ENCODE assay signal across 11 cellular contexts in genomic region chr3:49023775-49024174, GRCh38. TPM values are rescaled to one million over a fixed set of nuclear protein-coding genes. Genes with fewer than 3 reads are reported as not detected.
DNase-seq lines count a peak whose midpoint lies in the region; ATAC-seq and TF ChIP-seq lines count a peak whose summit lies in the region.
"Had no signal": no experiment of that assay in that cellular context is flagged by ENCODE, and none has a peak within 500 bp of the region (broad histone marks: within the 10 kb centered on the region; RNA-seq: fewer than 3 reads in every experiment).

No MANE protein-coding gene starts in this region.

- DNase-seq in activated naive CD4-positive, alpha-beta T cell treated with anti-CD3 and anti-CD28 coated beads, Interleukin-2, amount 10 ng/mL, durations not matched to agents 7 days and 5 days = no peak
- no peak for DNase-seq in activated naive CD4-positive, alpha-beta T cell treated with anti-CD3 and anti-CD28 coated beads, Interleukin-2, amount 50 U/mL, for 16 hours
- no peak for DNase-seq in T-cell
- no peak for DNase-seq in chondrocyte (ENCODE audit: low spot score)
- no peak for DNase-seq in stimulated activated naive CD8-positive, alpha-beta T cell treated with anti-CD3 and anti-CD28 coated beads, Interleukin-15, amount 100 ng/mL, for 72 hours
- no peak for DNase-seq in adrenal gland
- no peak for DNase-seq in SKM-1 treated with dmso at 0.1 percent for 144 hours (lab: John Stamatoyannopoulos, UW; ENCODE audit: unreplicated experiment)
- DNase-seq: caudate nucleus, NCI-H146, NCI-H524 had no signal

- H3K36me3 ChIP-seq in adrenal gland (replicated peaks in 1 of 2) = peaks cover 0 to 38% of the 10 kb centered on the region in 2 donors

- no peaks in the 10 kb centered on the region for H3K9me3 ChIP-seq in adrenal gland (replicated peaks in 1 of 3)

- H3K4me3 ChIP-seq in adrenal gland = no peak overlapping the region

- peaks cover 67% of the 10 kb centered on the region for H3K4me1 Mint-ChIP-seq in activated naive CD4-positive, alpha-beta T cell treated with anti-CD3 and anti-CD28 coated beads, Interleukin-2, amount 10 ng/mL, durations not matched to agents 7 days and 5 days
- H3K4me1 Mint-ChIP-seq in T-cell = peaks cover 59 to 74% (median 62%) of the 10 kb centered on the region in 3 donors
- peaks cover 66% of the 10 kb centered on the region for H3K4me1 Mint-ChIP-seq in chondrocyte (ENCODE audit: low read depth)
- H3K4me1 Mint-ChIP-seq in stimulated activated naive CD8-positive, alpha-beta T cell treated with anti-CD3 and anti-CD28 coated beads, Interleukin-15, amount 100 ng/mL, for 72 hours = peaks cover 80% of the 10 kb centered on the region

- 83 to 95% (median 88%) methylated on average over 4 of the region's 4 CpGs for WGBS in adrenal gland, 4 donors

- peak overlapping the region; percentile 65 for H3K27ac Mint-ChIP-seq in activated naive CD4-positive, alpha-beta T cell treated with anti-CD3 and anti-CD28 coated beads, Interleukin-2, amount 10 ng/mL, durations not matched to agents 7 days and 5 days
- H3K27ac Mint-ChIP-seq in T-cell = peak overlapping the region; percentile 55 to 98
- peak overlapping the region; percentile 57 for H3K27ac Mint-ChIP-seq in chondrocyte (ENCODE audit: unreplicated experiment)
- no peak overlapping the region for H3K27ac Mint-ChIP-seq in stimulated activated naive CD8-positive, alpha-beta T cell treated with anti-CD3 and anti-CD28 coated beads, Interleukin-15, amount 100 ng/mL, for 72 hours

- peak overlapping the region; percentile 90 for H3K4me3 Mint-ChIP-seq in activated naive CD4-positive, alpha-beta T cell treated with anti-CD3 and anti-CD28 coated beads, Interleukin-2, amount 10 ng/mL, durations not matched to agents 7 days and 5 days
- H3K4me3 Mint-ChIP-seq in T-cell (peak overlapping the region; percentile 88 to 93 (median 90)), chondrocyte (ENCODE audit: unreplicated experiment) (peak overlapping the region; percentile 90)
- peak overlapping the region; percentile 98 for H3K4me3 Mint-ChIP-seq in stimulated activated naive CD8-positive, alpha-beta T cell treated with anti-CD3 and anti-CD28 coated beads, Interleukin-15, amount 100 ng/mL, for 72 hours

- no peaks in the 10 kb centered on the region for H3K27me3 Mint-ChIP-seq in activated naive CD4-positive, alpha-beta T cell treated with anti-CD3 and anti-CD28 coated beads, Interleukin-2, amount 10 ng/mL, durations not matched to agents 7 days and 5 days
- H3K27me3 Mint-ChIP-seq in T-cell (no peaks in the 10 kb centered on the region), chondrocyte (ENCODE audit: low read depth) (no peaks in the 10 kb centered on the region)
- no peaks in the 10 kb centered on the region for H3K27me3 Mint-ChIP-seq in stimulated activated naive CD8-positive, alpha-beta T cell treated with anti-CD3 and anti-CD28 coated beads, Interleukin-15, amount 100 ng/mL, for 72 hours

- intact Hi-C loops in adrenal gland (cut with DNase I) = loop anchor here in 1 of 2 donors (10.0 kb wide), 1 partner anchor 1021 kb away; no protein-coding TSS in a partner anchor

- TF ChIP-seq CTCF in chondrocyte (IDR thresholded peaks at IDR 0.05) (no peak), adrenal gland (IDR thresholded peaks at IDR 0.05) (no peak)

- no peaks in the 10 kb centered on the region for H3K9me3 Mint-ChIP-seq in activated naive CD4-positive, alpha-beta T cell treated with anti-CD3 and anti-CD28 coated beads, Interleukin-2, amount 10 ng/mL, durations not matched to agents 7 days and 5 days
- no peaks in the 10 kb centered on the region for H3K9me3 Mint-ChIP-seq in T-cell
- no peaks in the 10 kb centered on the region for H3K9me3 Mint-ChIP-seq in chondrocyte (ENCODE audit: low read depth)
- no peaks in the 10 kb centered on the region for H3K9me3 Mint-ChIP-seq in stimulated activated naive CD8-positive, alpha-beta T cell treated with anti-CD3 and anti-CD28 coated beads, Interleukin-15, amount 100 ng/mL, for 72 hours

- peaks cover 27 to 46% of the 10 kb centered on the region in 2 donors for H3K4me1 ChIP-seq in adrenal gland (replicated peaks in 1 of 2)

- H3K27me3 ChIP-seq in adrenal gland = no peaks in the 10 kb centered on the region

- POLR2A ChIA-PET in T-cell (lab: Charles Lee) = interaction anchor here in 1 of 2 donors (1.4 kb wide), 1 partner anchor 17 kb away, joined by 5 read pairs; the partner anchor contains the start of gene WDR6

- ATAC-seq in T-cell (replicated peaks in 1 of 4) = no peak
- no peak for ATAC-seq in stimulated activated naive CD8-positive, alpha-beta T cell treated with anti-CD3 and anti-CD28 coated beads, Interleukin-15, amount 100 ng/mL, for 72 hours
- no peak for ATAC-seq in GM19395 (IDR thresholded peaks at IDR 0.05; ENCODE audit: unreplicated experiment)

- peaks cover 50% of the 10 kb centered on the region for H3K36me3 Mint-ChIP-seq in activated naive CD4-positive, alpha-beta T cell treated with anti-CD3 and anti-CD28 coated beads, Interleukin-2, amount 10 ng/mL, durations not matched to agents 7 days and 5 days
- H3K36me3 Mint-ChIP-seq in T-cell = peaks cover 19% of the 10 kb centered on the region
- peaks cover 19% of the 10 kb centered on the region for H3K36me3 Mint-ChIP-seq in chondrocyte (ENCODE audit: low read depth)

- no peak for TF ChIP-seq POLR2A in adrenal gland (IDR thresholded peaks at IDR 0.05)

- no peak overlapping the region for H3K27ac ChIP-seq in adrenal gland

- CTCF ChIA-PET in activated naive CD4-positive, alpha-beta T cell treated with anti-CD3 and anti-CD28 coated beads, Interleukin-2, amount 10 ng/mL, durations not matched to agents 7 days and 5 days (lab: Charles Lee) = interaction anchor here (0.7 to 1.7 kb wide), 2 partner anchors 70 to 321 kb away, joined by 3 read pairs; partner anchors contain the start of gene QRICH1
- CTCF ChIA-PET in T-cell (lab: Charles Lee) = no interaction called here

RNA-seq across cellular contexts. Expression of gene NDUFAF3, which starts 1.9 kb away (rescaled TPM):
- total RNA-seq in T-cell = 10 to 100 TPM; 62.8 to 92.1 (median 78.1) TPM
- total RNA-seq in chondrocyte = 60.4 to 74.3 TPM (median 69.2 TPM) in 3 replicates
- total RNA-seq in adrenal gland = 100 to 1,000 TPM in 7 of 8 donors, 10 to 100 TPM in 1; 87.2 to 442 (median 173) TPM
- 100 to 1,000 TPM; 102 to 578 (median 269) TPM for polyA plus RNA-seq in adrenal gland

RNA-seq across cellular contexts. Expression of gene DALRD3, which starts 5.4 kb away (rescaled TPM):
- total RNA-seq in T-cell (10 to 100 TPM; 20.8 to 35.1 (median 30.3) TPM), chondrocyte (18.3 to 29.7 TPM (median 21.5 TPM) in 3 replicates), adrenal gland (10 to 100 TPM; 18.4 to 87.9 (median 46.7) TPM)
- 10 to 100 TPM; 22.8 to 65.2 (median 53.1) TPM for polyA plus RNA-seq in adrenal gland

RNA-seq across cellular contexts. Expression of gene IMPDH2, which starts 5.4 kb away (rescaled TPM):
- 100 to 1,000 TPM; 110 to 160 (median 149) TPM for total RNA-seq in T-cell
- 133 to 199 TPM (median 140 TPM) in 3 replicates for total RNA-seq in chondrocyte
- 100 to 1,000 TPM; 113 to 208 (median 127) TPM for total RNA-seq in adrenal gland
- polyA plus RNA-seq in adrenal gland = 100 to 1,000 TPM; 145 to 171 (median 152) TPM

RNA-seq across cellular contexts. Expression of gene WDR6, which starts 16.6 kb away (rescaled TPM):
- 100 to 1,000 TPM; 204 to 300 (median 293) TPM for total RNA-seq in T-cell
- total RNA-seq in chondrocyte = 164 to 222 TPM (median 168 TPM) in 3 replicates
- total RNA-seq in adrenal gland = 100 to 1,000 TPM; 106 to 431 (median 177) TPM
- 100 to 1,000 TPM in 2 of 3 donors, 10 to 100 TPM in 1; 86.0 to 699 (median 442) TPM for polyA plus RNA-seq in adrenal gland

RNA-seq across cellular contexts. Expression of gene P4HTM, which starts 33.7 kb away (rescaled TPM):
- total RNA-seq in T-cell (10 to 100 TPM; 40.4 to 79.0 (median 73.6) TPM), chondrocyte (25.6 to 31.0 TPM (median 26.3 TPM) in 3 replicates), adrenal gland (100 to 1,000 TPM in 4 of 8 donors, 10 to 100 TPM in 4; 56.7 to 174 (median 102) TPM)
- 100 to 1,000 TPM in 2 of 3 donors, 10 to 100 TPM in 1; 26.6 to 155 (median 129) TPM for polyA plus RNA-seq in adrenal gland

Comparison
In these comparisons a context has a peak if more than half of its experiments do, and no peak if none do; other contexts are left out.
1. H3K27ac Mint-ChIP-seq: peak in activated naive CD4-positive, alpha-beta T cell treated with anti-CD3 and anti-CD28 coated beads, Interleukin-2, amount 10 ng/mL, durations not matched to agents 7 days and 5 days (single experiment), T-cell (2 of 2) and chondrocyte (single experiment); none in stimulated activated naive CD8-positive, alpha-beta T cell treated with anti-CD3 and anti-CD28 coated beads, Interleukin-15, amount 100 ng/mL, for 72 hours (0 of 2).
2. Peak in every context shown above with its lines, with median percentiles within 50 percentile points of each other: H3K4me3 Mint-ChIP-seq.